In the genomic region with DNA sequence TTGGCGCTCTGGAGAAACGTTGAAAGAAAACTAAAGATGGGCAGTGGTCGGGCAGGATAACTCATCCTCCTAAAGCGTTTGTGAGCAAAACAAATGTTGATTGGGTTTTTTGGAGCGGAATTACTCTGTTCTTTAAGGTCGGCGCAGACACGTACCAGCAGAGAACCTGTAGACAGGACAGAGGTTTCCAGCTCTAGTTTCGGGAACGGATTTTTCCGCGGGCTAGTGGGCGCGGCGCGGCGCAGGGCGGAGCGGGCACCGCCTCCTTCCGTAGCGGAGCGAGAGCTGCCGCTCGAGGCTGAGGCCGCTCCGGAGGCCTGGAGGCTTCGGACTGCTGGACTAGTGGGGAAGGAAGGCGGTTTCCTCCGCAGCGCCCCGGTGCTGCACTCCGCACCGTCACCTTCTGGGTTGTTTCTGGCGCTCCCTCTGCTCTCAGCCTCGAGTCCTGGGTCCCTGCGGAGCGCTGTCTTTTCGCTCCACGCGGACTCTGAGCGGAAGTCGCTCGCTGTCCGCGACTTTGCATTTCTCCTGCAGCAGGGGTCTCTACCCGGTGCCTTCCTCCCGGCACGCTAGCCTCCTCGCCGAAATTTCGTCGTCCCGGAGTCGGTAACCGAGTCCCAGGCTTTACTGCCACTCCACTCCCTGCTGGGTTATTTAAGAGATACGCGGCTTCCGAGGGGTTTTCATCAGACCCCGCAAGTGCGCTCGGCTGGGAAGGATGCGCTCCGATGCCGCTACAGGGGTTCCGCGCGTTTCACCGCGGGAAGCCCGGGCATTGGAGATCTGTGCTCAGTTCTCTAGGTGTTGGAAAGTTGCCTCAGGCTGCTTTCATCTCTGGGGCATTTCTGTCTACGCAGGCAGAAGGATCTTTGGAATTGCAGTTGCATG, we compare ENCODE assay signal across 8 cellular contexts. TPM values are rescaled to one million over a fixed set of nuclear protein-coding genes. Genes with fewer than 3 reads are reported as not detected.
A peak's percentile ranks its signal among the peaks of the same experiment; 100 is the strongest.
DNase-seq lines count a peak whose midpoint lies in the region; ATAC-seq and TF ChIP-seq lines count a peak whose summit lies in the region.

No MANE protein-coding gene starts in this region.

- POLR2A ChIA-PET in activated CD4-positive, alpha-beta memory T cell treated with anti-CD3 and anti-CD28 coated beads for 36 hours (lab: Charles Lee), result no interaction called here

- peaks cover 46% of the 10 kb centered on the region for H3K27me3 Mint-ChIP-seq in activated CD4-positive, alpha-beta memory T cell treated with anti-CD3 and anti-CD28 coated beads for 36 hours

- peak overlapping the region; percentile 42 for H3K27ac Mint-ChIP-seq in activated CD4-positive, alpha-beta memory T cell treated with anti-CD3 and anti-CD28 coated beads for 36 hours

- H3K36me3 ChIP-seq in cardiac muscle cell (no peaks in the 10 kb centered on the region), prostate gland (no peaks in the 10 kb centered on the region)

- H3K9me3 ChIP-seq in cardiac muscle cell (ENCODE audit: low read depth), result no peaks in the 10 kb centered on the region
- no peaks in the 10 kb centered on the region for H3K9me3 ChIP-seq in prostate gland

- no peaks in the 10 kb centered on the region for H3K36me3 Mint-ChIP-seq in activated CD4-positive, alpha-beta memory T cell treated with anti-CD3 and anti-CD28 coated beads for 36 hours

- H3K4me1 Mint-ChIP-seq in activated CD4-positive, alpha-beta memory T cell treated with anti-CD3 and anti-CD28 coated beads for 36 hours (ENCODE audit: low read depth), result peaks cover 23% of the 10 kb centered on the region

- H3K4me3 ChIP-seq in cardiac muscle cell (peak overlapping the region; percentile 4), skeletal muscle cell (ENCODE audit: low read depth, low read length) (peak overlapping the region; percentile 14), prostate gland (no peak overlapping the region)

- TF ChIP-seq CTCF in cardiac muscle cell (IDR thresholded peaks at IDR 0.05; ENCODE audit: low read depth, low read length) (no peak), prostate gland (IDR thresholded peaks at IDR 0.05) (no peak)

- peak; percentile 54 for ATAC-seq in GM19463 (IDR thresholded peaks at IDR 0.05; ENCODE audit: unreplicated experiment)

- no peak for TF ChIP-seq POLR2A in prostate gland (IDR thresholded peaks at IDR 0.05)

- peaks cover 3% of the 10 kb centered on the region for H3K4me1 ChIP-seq in cardiac muscle cell (ENCODE audit: low read depth)
- peaks cover 3% of the 10 kb centered on the region for H3K4me1 ChIP-seq in prostate gland (replicated peaks)

- intact Hi-C loops in activated CD4-positive, alpha-beta memory T cell treated with anti-CD3 and anti-CD28 coated beads for 36 hours (cut with micrococcal nuclease), result no loop called here
- intact Hi-C loops in prostate gland (cut with DNase I), result loop anchor here (10.0 kb wide), 1 partner anchor 60 kb away; no protein-coding TSS in a partner anchor
- intact Hi-C loops in posterior vena cava (cut with DNase I), result no loop called here

- peaks cover 100% of the 10 kb centered on the region for H3K27me3 ChIP-seq in cardiac muscle cell
- peaks cover 35% of the 10 kb centered on the region for H3K27me3 ChIP-seq in prostate gland (replicated peaks; ENCODE audit: insufficient read depth)

- 26% methylated on average over 57 of the region's 72 CpGs for WGBS in prostate gland

- H3K4me3 Mint-ChIP-seq in activated CD4-positive, alpha-beta memory T cell treated with anti-CD3 and anti-CD28 coated beads for 36 hours, result peak overlapping the region; percentile 54

- no peaks in the 10 kb centered on the region for H3K9me3 Mint-ChIP-seq in activated CD4-positive, alpha-beta memory T cell treated with anti-CD3 and anti-CD28 coated beads for 36 hours

- DNase-seq in activated CD4-positive, alpha-beta memory T cell treated with anti-CD3 and anti-CD28 coated beads for 36 hours, result peak; percentile 57
- DNase-seq in cardiac muscle cell (ENCODE audit: low read depth in 1 of 2, low spot score in 1 of 2), result peak; percentile 21 to 55
- DNase-seq in skeletal muscle cell (ENCODE audit: low read depth), result no peak
- DNase-seq in hepatic stellate cell (ENCODE audit: low spot score), result no peak
- DNase-seq in prostate gland (ENCODE audit: low spot score), result no peak
- DNase-seq in posterior vena cava (ENCODE audit: low spot score), result no peak
- no peak for DNase-seq in DMS79 treated with DMSO at 0.1 percent for 48 hours (lab: John Stamatoyannopoulos, UW)

- H3K27ac ChIP-seq in cardiac muscle cell (no peak overlapping the region), prostate gland (no peak overlapping the region)

- CTCF ChIA-PET in activated CD4-positive, alpha-beta memory T cell treated with anti-CD3 and anti-CD28 coated beads for 36 hours (lab: Charles Lee), result interaction anchor here (0.6 to 0.9 kb wide), 4 partner anchors 8 to 270 kb away, joined by 3 to 6 read pairs (median 4); no protein-coding TSS in a partner anchor

RNA-seq across cellular contexts. Expression of gene FOXD2, which starts 7.0 kb away (rescaled TPM):
- under 1 TPM; 0.10 to 0.26 TPM for total RNA-seq in activated CD4-positive, alpha-beta memory T cell treated with anti-CD3 and anti-CD28 coated beads for 36 hours
- total RNA-seq in cardiac muscle cell (not detected in 2 replicates), prostate gland (1 to 10 TPM; 1.2 to 1.8 TPM), posterior vena cava (under 1 TPM; 0.19 to 0.37 TPM)
- 0.02 TPM in 1 of 2 replicates, not detected in the other for polyA plus RNA-seq in cardiac muscle cell

RNA-seq across cellular contexts. Expression of gene FOXE3, which starts 28.7 kb away (rescaled TPM):
- total RNA-seq in activated CD4-positive, alpha-beta memory T cell treated with anti-CD3 and anti-CD28 coated beads for 36 hours, result not detected
- total RNA-seq in cardiac muscle cell (not detected in 2 replicates), prostate gland (under 1 TPM in 1 of 2 donors, not detected in 1; 0.28 TPM), posterior vena cava (under 1 TPM in 1 of 2 donors, not detected in 1; 0.10 TPM)
- polyA plus RNA-seq in cardiac muscle cell, result not detected in 2 replicates

Comparison
In these comparisons a context has a peak if more than half of its experiments do, and no peak if none do; other contexts are left out.
1. DNase-seq: peak in activated CD4-positive, alpha-beta memory T cell treated with anti-CD3 and anti-CD28 coated beads for 36 hours (single experiment) and cardiac muscle cell (2 of 2); none in skeletal muscle cell (single experiment), hepatic stellate cell (single experiment), prostate gland (single experiment), posterior vena cava (single experiment) and DMS79 treated with DMSO at 0.1 percent for 48 hours (single experiment).
2. H3K4me3 ChIP-seq: peak in cardiac muscle cell (single experiment) and skeletal muscle cell (single experiment); none in prostate gland (0 of 2).